Comparison of ENCODE assay signal across 1 cellular context in genomic region chr16:4775005-4775404, GRCh38.
TF ChIP-seq lines count a peak whose summit lies in the region.

No MANE protein-coding gene starts in this region.

TF ChIP-seq in H1, 55 proteins besides CTCF, POLR2A, EP300 and RAD21:
- TF ChIP-seq ATF2 (IDR thresholded peaks at IDR 0.05; ENCODE audit: low read length) (no peak), RXRA (IDR thresholded peaks at IDR 0.05; ENCODE audit: insufficient read depth, low read depth, low read length) (no peak), FOSL1 (IDR thresholded peaks at IDR 0.05; ENCODE audit: insufficient read depth, low read depth, low read length) (no peak), YY1 (IDR thresholded peaks at IDR 0.05; ENCODE audit: low read depth, low read length) (no peak), CHD7 (IDR thresholded peaks at IDR 0.05; ENCODE audit: insufficient replicate concordance, low read length) (no peak), TAF1 (IDR thresholded peaks at IDR 0.05; ENCODE audit: low read depth, low read length) (no peak), ZNF274 (IDR thresholded peaks at IDR 0.05; ENCODE audit: borderline replicate concordance, extremely low read depth, low read length) (no peak), RBBP5 (IDR thresholded peaks at IDR 0.05; ENCODE audit: borderline replicate concordance, low read depth, low read length) (no peak), POU5F1 (IDR thresholded peaks at IDR 0.05; ENCODE audit: low read depth, low read length) (no peak), BRCA1 (IDR thresholded peaks at IDR 0.05; ENCODE audit: low read depth, low read length) (no peak), SIN3A (conservative IDR thresholded peaks at IDR 0.05 in 1 of 2, IDR thresholded peaks at IDR 0.05 in 1 of 2; ENCODE audit: low read depth in 1 of 2, low read length in 2 of 2) (no peak), CTBP2 (IDR thresholded peaks at IDR 0.05; ENCODE audit: borderline replicate concordance, insufficient read depth, insufficient read length, low read length) (no peak), HDAC2 (IDR thresholded peaks at IDR 0.05; ENCODE audit: borderline replicate concordance in 1 of 2, low read depth in 2 of 2, low read length in 2 of 2) (no peak), SP2 (IDR thresholded peaks at IDR 0.05; ENCODE audit: low read length) (no peak), MAX (IDR thresholded peaks at IDR 0.05) (no peak), SUZ12 (IDR thresholded peaks at IDR 0.05; ENCODE audit: low read length) (no peak), EZH2 (IDR thresholded peaks at IDR 0.05; ENCODE audit: low read depth, low read length, severe bottlenecking) (no peak), TBP (IDR thresholded peaks at IDR 0.05; ENCODE audit: low read depth, low read length) (no peak), ATF3 (IDR thresholded peaks at IDR 0.05; ENCODE audit: insufficient read depth, low read depth, low read length) (no peak), SRF (IDR thresholded peaks at IDR 0.05; ENCODE audit: low read depth, low read length) (no peak)
